Comparison of ENCODE assay signal across 21 cellular contexts in the genomic region with DNA sequence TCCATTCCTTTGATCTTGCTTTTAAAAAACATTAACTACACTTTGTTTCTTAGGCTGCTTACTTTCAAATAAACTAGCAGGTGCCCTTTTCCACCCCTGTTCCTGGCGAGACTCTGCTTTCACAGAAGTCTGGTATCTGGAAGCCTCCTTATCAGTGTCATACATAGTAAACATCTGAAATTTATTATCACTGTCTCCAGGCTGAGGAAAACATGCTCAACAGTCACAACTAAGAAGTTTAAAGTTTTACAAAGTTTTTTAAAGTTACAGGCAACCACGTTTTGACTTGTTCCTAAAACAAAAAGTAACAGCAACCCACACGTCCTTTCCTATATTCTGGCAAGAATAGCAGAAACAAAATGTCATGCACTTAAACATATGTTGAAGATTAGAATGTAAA.
A peak's percentile ranks its signal among the peaks of the same experiment; 100 is the strongest.
DNase-seq lines count a peak whose midpoint lies in the region; ATAC-seq and TF ChIP-seq lines count a peak whose summit lies in the region.
"Had no signal": no experiment of that assay in that cellular context is flagged by ENCODE, and none has a peak within 500 bp of the region (broad histone marks: within the 10 kb centered on the region; RNA-seq: fewer than 3 reads in every experiment).

No MANE protein-coding gene starts in this region.

- no peak overlapping the region for H4K8ac ChIP-seq in mesenchymal stem cell (ENCODE audit: low read length)

- peak; percentile 23 for ATAC-seq in left ventricle myocardium superior
- no peak for ATAC-seq in Right ventricle myocardium superior (ENCODE audit: poor library complexity)
- no peak for ATAC-seq in WTC11
- ATAC-seq: activated CD8-positive, alpha-beta T cell treated with anti-CD3 and anti-CD28 coated beads for 36 hours; foreskin keratinocyte; stimulated activated effector memory CD8-positive, alpha-beta T cell treated with anti-CD3 and anti-CD28 coated beads, Interleukin-12 subunit alpha, Interleukin-12 subunit beta, amount 100 ng/mL, for 72 hours had no signal

- 0% methylated on average over 1 of the region's 3 CpGs for WGBS in mesenchymal stem cell

- H3K9ac ChIP-seq in adipocyte (ENCODE audit: low read length): peak overlapping the region; percentile 33
- no peak overlapping the region for H3K9ac ChIP-seq in mesenchymal stem cell (ENCODE audit: low read length)

- H3K9me3 ChIP-seq in adipocyte (ENCODE audit: control insufficient read depth, low read length) (no peaks in the 10 kb centered on the region), mesenchymal stem cell (ENCODE audit: control insufficient read depth, low read length) (no peaks in the 10 kb centered on the region)
- H3K9me3 ChIP-seq: HAP-1, SJSA1 had no signal

- H3K23ac ChIP-seq in mesenchymal stem cell (ENCODE audit: low read length in 2 of 2): no peak overlapping the region

- H3K18ac ChIP-seq in mesenchymal stem cell (ENCODE audit: low read depth in 1 of 2, low read length in 2 of 2): no peak overlapping the region

- H3K79me1 ChIP-seq in mesenchymal stem cell (replicated peaks; ENCODE audit: low read length, poor library complexity, severe bottlenecking): no peaks in the 10 kb centered on the region

- no peak overlapping the region for H2BK5ac ChIP-seq in mesenchymal stem cell (ENCODE audit: low read depth, low read length, poor library complexity, severe bottlenecking)

- H3K14ac ChIP-seq in mesenchymal stem cell (ENCODE audit: low read length in 2 of 2): no peak overlapping the region

- H3K4me3 ChIP-seq in adipocyte (ENCODE audit: low read length) (peak overlapping the region; percentile 6), mesenchymal stem cell (ENCODE audit: insufficient read depth in 1 of 2, low read depth in 1 of 2, low read length in 2 of 2) (no peak overlapping the region)
- H3K4me3 ChIP-seq: HAP-1, SJSA1, skin epidermis had no signal

- H3K4me2 ChIP-seq in mesenchymal stem cell (ENCODE audit: low read length, poor library complexity, severe bottlenecking): no peak overlapping the region

- DNase-seq in left ventricle myocardium superior: no peak
- DNase-seq in Right ventricle myocardium superior: no peak
- DNase-seq in adipocyte (ENCODE audit: low read depth): peak; percentile 11
- peak; percentile 49 for DNase-seq in mesenchymal stem cell
- DNase-seq in activated T-cell treated with anti-CD3 and anti-CD28 coated beads for 4 hours: no peak
- no peak for DNase-seq in WTC11 (ENCODE audit: low spot score)
- DNase-seq in 8988T: no peak
- DNase-seq in NK-92 (lab: John Stamatoyannopoulos, UW; ENCODE audit: unreplicated experiment): no peak
- DNase-seq: activated CD8-positive, alpha-beta T cell treated with anti-CD3 and anti-CD28 coated beads for 36 hours; central memory CD4-positive, alpha-beta T cell; effector CD8-positive, alpha-beta T cell; foreskin keratinocyte; mesendoderm; MM.1S; NCI-H2029 treated with DMSO at 0.1 percent for 48 hours; NCI-H524 treated with DMSO at 0.1 percent for 48 hours; trophoblast cell had no signal

- H3K27ac ChIP-seq in mesenchymal stem cell (ENCODE audit: low read length, poor library complexity, severe bottlenecking): no peak overlapping the region
- H3K27ac ChIP-seq: foreskin keratinocyte, SJSA1, skin epidermis had no signal

- no peak overlapping the region for H2AFZ ChIP-seq in mesenchymal stem cell (ENCODE audit: low read depth, low read length)

- CTCF ChIA-PET in WTC11 (lab: Charles Lee): no interaction called here

- intact Hi-C loops in left ventricle myocardium superior (cut with micrococcal nuclease): no loop called here
- intact Hi-C loops in Right ventricle myocardium superior (cut with DNase I): no loop called here

- H2BK120ac ChIP-seq in mesenchymal stem cell (ENCODE audit: low read depth, low read length): no peak overlapping the region

- TF ChIP-seq CTCF in WTC11 (IDR thresholded peaks at IDR 0.05): no peak

- H3K4ac ChIP-seq in mesenchymal stem cell (ENCODE audit: low read depth in 1 of 2, low read length in 2 of 2): no peak overlapping the region

- H3K27me3 Mint-ChIP-seq in WTC11 (ENCODE audit: low read depth): no peaks in the 10 kb centered on the region
- H3K27me3 Mint-ChIP-seq: activated CD8-positive, alpha-beta T cell treated with anti-CD3 and anti-CD28 coated beads for 36 hours had no signal

- H2AK5ac ChIP-seq in mesenchymal stem cell (ENCODE audit: low read length, severe bottlenecking): no peak overlapping the region

- H3K36me3 ChIP-seq in adipocyte (ENCODE audit: control insufficient read depth, insufficient read depth, low read length, severe bottlenecking): no peaks in the 10 kb centered on the region
- no peaks in the 10 kb centered on the region for H3K36me3 ChIP-seq in mesenchymal stem cell (ENCODE audit: control insufficient read depth in 1 of 2, insufficient read depth in 2 of 2, low read depth in 1 of 2, low read length in 2 of 2)
- H3K36me3 ChIP-seq: HAP-1, SJSA1 had no signal

- H3K4me1 Mint-ChIP-seq in WTC11: peaks cover 5% of the 10 kb centered on the region
- H3K4me1 Mint-ChIP-seq: stimulated activated effector memory CD8-positive, alpha-beta T cell treated with anti-CD3 and anti-CD28 coated beads, Interleukin-12 subunit alpha, Interleukin-12 subunit beta, amount 100 ng/mL, for 72 hours had no signal

- no peak overlapping the region for H4K91ac ChIP-seq in mesenchymal stem cell (ENCODE audit: low read length)

- H3K27ac Mint-ChIP-seq in WTC11: no peak overlapping the region
- H3K27ac Mint-ChIP-seq: activated CD8-positive, alpha-beta T cell treated with anti-CD3 and anti-CD28 coated beads for 36 hours; stimulated activated effector memory CD8-positive, alpha-beta T cell treated with anti-CD3 and anti-CD28 coated beads, Interleukin-12 subunit alpha, Interleukin-12 subunit beta, amount 100 ng/mL, for 72 hours had no signal

- H2BK15ac ChIP-seq in mesenchymal stem cell (ENCODE audit: low read depth, poor library complexity, severe bottlenecking): no peak overlapping the region

- H3K36me3 Mint-ChIP-seq in WTC11: no peaks in the 10 kb centered on the region
- H3K36me3 Mint-ChIP-seq: stimulated activated effector memory CD8-positive, alpha-beta T cell treated with anti-CD3 and anti-CD28 coated beads, Interleukin-12 subunit alpha, Interleukin-12 subunit beta, amount 100 ng/mL, for 72 hours had no signal

- H3K4me1 ChIP-seq in adipocyte (ENCODE audit: control insufficient read depth, insufficient read depth, low read length): peaks cover 8% of the 10 kb centered on the region
- H3K4me1 ChIP-seq in mesenchymal stem cell (ENCODE audit: control insufficient read depth, insufficient read depth, low read depth, low read length): no peaks in the 10 kb centered on the region
- H3K4me1 ChIP-seq: foreskin keratinocyte, HAP-1, SJSA1 had no signal

- POLR2A ChIA-PET in WTC11 (lab: Charles Lee): no interaction called here

- H3K4me3 Mint-ChIP-seq in WTC11: no peak overlapping the region
- H3K4me3 Mint-ChIP-seq: activated CD8-positive, alpha-beta T cell treated with anti-CD3 and anti-CD28 coated beads for 36 hours; stimulated activated effector memory CD8-positive, alpha-beta T cell treated with anti-CD3 and anti-CD28 coated beads, Interleukin-12 subunit alpha, Interleukin-12 subunit beta, amount 100 ng/mL, for 72 hours had no signal

- H2BK12ac ChIP-seq in mesenchymal stem cell (ENCODE audit: low read length in 2 of 2): no peak overlapping the region

- no peaks in the 10 kb centered on the region for H3K27me3 ChIP-seq in adipocyte (replicated peaks; ENCODE audit: control insufficient read depth, insufficient read depth, low read length)
- H3K27me3 ChIP-seq in mesenchymal stem cell (ENCODE audit: control insufficient read depth in 1 of 2, insufficient read depth in 1 of 2, low read length in 2 of 2): no peaks in the 10 kb centered on the region
- H3K27me3 ChIP-seq: foreskin keratinocyte, SJSA1 had no signal

- H3K9me3 Mint-ChIP-seq in WTC11: peaks cover 3% of the 10 kb centered on the region; the same call in 1 of the 2 replicates
- H3K9me3 Mint-ChIP-seq: activated CD8-positive, alpha-beta T cell treated with anti-CD3 and anti-CD28 coated beads for 36 hours; stimulated activated effector memory CD8-positive, alpha-beta T cell treated with anti-CD3 and anti-CD28 coated beads, Interleukin-12 subunit alpha, Interleukin-12 subunit beta, amount 100 ng/mL, for 72 hours had no signal

TF ChIP-seq in WTC11, 78 proteins besides CTCF, POLR2A, EP300 and RAD21 (continues in another document):
- TF ChIP-seq, protein P1, sequence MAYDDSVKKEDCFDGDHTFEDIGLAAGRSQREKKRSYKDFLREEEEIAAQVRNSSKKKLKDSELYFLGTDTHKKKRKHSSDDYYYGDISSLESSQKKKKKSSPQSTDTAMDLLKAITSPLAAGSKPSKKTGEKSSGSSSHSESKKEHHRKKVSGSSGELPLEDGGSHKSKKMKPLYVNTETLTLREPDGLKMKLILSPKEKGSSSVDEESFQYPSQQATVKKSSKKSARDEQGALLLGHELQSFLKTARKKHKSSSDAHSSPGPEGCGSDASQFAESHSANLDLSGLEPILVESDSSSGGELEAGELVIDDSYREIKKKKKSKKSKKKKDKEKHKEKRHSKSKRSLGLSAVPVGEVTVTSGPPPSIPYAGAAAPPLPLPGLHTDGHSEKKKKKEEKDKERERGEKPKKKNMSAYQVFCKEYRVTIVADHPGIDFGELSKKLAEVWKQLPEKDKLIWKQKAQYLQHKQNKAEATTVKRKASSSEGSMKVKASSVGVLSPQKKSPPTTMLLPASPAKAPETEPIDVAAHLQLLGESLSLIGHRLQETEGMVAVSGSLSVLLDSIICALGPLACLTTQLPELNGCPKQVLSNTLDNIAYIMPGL (CRISPR knock-in tag; IDR thresholded peaks at IDR 0.05): no peak
- TF ChIP-seq, protein P2, sequence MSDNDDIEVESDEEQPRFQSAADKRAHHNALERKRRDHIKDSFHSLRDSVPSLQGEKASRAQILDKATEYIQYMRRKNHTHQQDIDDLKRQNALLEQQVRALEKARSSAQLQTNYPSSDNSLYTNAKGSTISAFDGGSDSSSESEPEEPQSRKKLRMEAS (CRISPR knock-in tag; IDR thresholded peaks at IDR 0.05): no peak
- TF ChIP-seq JUN (CRISPR knock-in tag; IDR thresholded peaks at IDR 0.05): no peak
- no peak for TF ChIP-seq GRHL2 (CRISPR knock-in tag; IDR thresholded peaks at IDR 0.05; ENCODE audit: insufficient replicate concordance, severe bottlenecking)
- TF ChIP-seq ZNF263 (CRISPR knock-in tag; IDR thresholded peaks at IDR 0.05; ENCODE audit: low read depth): no peak
- TF ChIP-seq KAT7 (CRISPR knock-in tag; IDR thresholded peaks at IDR 0.05; ENCODE audit: borderline replicate concordance): no peak
- TF ChIP-seq MYBL2 (CRISPR knock-in tag; IDR thresholded peaks at IDR 0.05): no peak

Comparison
In these comparisons a context has a peak if more than half of its experiments do, and no peak if none do; other contexts are left out.
1. DNase-seq: peak in adipocyte (single experiment) and mesenchymal stem cell (single experiment); none in left ventricle myocardium superior (single experiment), Right ventricle myocardium superior (single experiment), activated T-cell treated with anti-CD3 and anti-CD28 coated beads for 4 hours (single experiment), WTC11 (single experiment), 8988T (single experiment) and NK-92 (single experiment).